In the genomic region with DNA sequence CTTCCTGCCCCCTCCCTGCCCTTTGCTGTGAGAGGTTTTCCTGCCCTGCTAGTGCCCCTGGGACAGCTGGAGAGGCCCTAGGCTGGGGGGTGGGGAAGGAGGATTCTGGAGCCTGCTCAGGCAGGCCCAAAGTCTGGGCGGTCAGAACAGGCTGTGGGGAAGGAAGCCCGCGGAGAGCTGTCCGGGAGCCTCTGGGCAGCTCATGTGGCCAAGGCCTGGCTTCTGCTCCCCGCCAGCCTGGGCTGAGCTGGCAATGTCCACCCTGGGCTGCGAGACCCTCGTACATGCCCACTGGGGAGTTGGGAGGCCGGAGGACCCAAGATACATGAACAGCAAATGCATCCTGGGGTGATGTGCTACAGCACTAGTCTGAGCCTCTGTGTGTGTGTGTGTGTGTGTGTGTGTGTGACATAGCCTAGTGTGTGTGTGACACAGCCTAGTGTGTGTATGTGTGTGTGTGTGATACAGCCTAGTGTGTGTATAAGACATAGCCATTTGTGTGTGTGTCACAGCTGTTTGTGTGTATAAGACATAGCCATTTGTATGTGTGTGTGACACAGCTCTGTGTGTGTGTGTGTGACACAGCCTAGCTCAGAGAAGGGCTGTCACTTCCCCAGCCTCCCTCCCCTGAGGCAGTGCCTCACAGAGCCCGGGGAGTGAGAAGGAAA, we compare ENCODE assay signal across 2 cellular contexts.
TF ChIP-seq lines count a peak whose summit lies in the region.

No MANE protein-coding gene starts in this region.

TF ChIP-seq in WTC11, 78 proteins besides CTCF, POLR2A, EP300 and RAD21 (continued from another document):
- TF ChIP-seq, protein P1, sequence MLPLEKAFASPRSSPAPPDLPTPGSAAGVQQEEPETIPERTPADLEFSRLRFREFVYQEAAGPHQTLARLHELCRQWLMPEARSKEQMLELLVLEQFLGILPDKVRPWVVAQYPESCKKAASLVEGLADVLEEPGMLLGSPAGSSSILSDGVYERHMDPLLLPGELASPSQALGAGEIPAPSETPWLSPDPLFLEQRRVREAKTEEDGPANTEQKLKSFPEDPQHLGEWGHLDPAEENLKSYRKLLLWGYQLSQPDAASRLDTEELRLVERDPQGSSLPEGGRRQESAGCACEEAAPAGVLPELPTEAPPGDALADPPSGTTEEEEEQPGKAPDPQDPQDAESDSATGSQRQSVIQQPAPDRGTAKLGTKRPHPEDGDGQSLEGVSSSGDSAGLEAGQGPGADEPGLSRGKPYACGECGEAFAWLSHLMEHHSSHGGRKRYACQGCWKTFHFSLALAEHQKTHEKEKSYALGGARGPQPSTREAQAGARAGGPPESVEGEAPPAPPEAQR (CRISPR knock-in tag; IDR thresholded peaks at IDR 0.05) = no peak
- TF ChIP-seq NR1H2 (CRISPR knock-in tag; IDR thresholded peaks at IDR 0.05) (no peak), SMAD3 (CRISPR knock-in tag; IDR thresholded peaks at IDR 0.05; ENCODE audit: borderline replicate concordance) (no peak), CREB1 (CRISPR knock-in tag; IDR thresholded peaks at IDR 0.05) (no peak), FOXJ3 (CRISPR knock-in tag; IDR thresholded peaks at IDR 0.05; ENCODE audit: borderline replicate concordance) (no peak), NFYB (CRISPR knock-in tag; conservative IDR thresholded peaks at IDR 0.05; ENCODE audit: low read depth) (no peak), ZNF416 (CRISPR knock-in tag; IDR thresholded peaks at IDR 0.05) (no peak), ZNF671 (CRISPR knock-in tag; IDR thresholded peaks at IDR 0.05) (no peak), NR3C1 (CRISPR knock-in tag; conservative IDR thresholded peaks at IDR 0.05; ENCODE audit: low read depth) (no peak), ZNF219 (CRISPR knock-in tag; IDR thresholded peaks at IDR 0.05; ENCODE audit: borderline replicate concordance) (no peak)
- TF ChIP-seq, protein P2, sequence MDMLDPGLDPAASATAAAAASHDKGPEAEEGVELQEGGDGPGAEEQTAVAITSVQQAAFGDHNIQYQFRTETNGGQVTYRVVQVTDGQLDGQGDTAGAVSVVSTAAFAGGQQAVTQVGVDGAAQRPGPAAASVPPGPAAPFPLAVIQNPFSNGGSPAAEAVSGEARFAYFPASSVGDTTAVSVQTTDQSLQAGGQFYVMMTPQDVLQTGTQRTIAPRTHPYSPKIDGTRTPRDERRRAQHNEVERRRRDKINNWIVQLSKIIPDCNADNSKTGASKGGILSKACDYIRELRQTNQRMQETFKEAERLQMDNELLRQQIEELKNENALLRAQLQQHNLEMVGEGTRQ (CRISPR knock-in tag; IDR thresholded peaks at IDR 0.05) = no peak
- TF ChIP-seq, protein P3, sequence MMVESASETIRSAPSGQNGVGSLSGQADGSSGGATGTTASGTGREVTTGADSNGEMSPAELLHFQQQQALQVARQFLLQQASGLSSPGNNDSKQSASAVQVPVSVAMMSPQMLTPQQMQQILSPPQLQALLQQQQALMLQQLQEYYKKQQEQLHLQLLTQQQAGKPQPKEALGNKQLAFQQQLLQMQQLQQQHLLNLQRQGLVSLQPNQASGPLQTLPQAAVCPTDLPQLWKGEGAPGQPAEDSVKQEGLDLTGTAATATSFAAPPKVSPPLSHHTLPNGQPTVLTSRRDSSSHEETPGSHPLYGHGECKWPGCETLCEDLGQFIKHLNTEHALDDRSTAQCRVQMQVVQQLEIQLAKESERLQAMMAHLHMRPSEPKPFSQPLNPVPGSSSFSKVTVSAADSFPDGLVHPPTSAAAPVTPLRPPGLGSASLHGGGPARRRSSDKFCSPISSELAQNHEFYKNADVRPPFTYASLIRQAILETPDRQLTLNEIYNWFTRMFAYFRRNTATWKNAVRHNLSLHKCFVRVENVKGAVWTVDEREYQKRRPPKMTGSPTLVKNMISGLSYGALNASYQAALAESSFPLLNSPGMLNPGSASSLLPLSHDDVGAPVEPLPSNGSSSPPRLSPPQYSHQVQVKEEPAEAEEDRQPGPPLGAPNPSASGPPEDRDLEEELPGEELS (CRISPR knock-in tag; IDR thresholded peaks at IDR 0.05) = no peak
- TF ChIP-seq, protein P4, sequence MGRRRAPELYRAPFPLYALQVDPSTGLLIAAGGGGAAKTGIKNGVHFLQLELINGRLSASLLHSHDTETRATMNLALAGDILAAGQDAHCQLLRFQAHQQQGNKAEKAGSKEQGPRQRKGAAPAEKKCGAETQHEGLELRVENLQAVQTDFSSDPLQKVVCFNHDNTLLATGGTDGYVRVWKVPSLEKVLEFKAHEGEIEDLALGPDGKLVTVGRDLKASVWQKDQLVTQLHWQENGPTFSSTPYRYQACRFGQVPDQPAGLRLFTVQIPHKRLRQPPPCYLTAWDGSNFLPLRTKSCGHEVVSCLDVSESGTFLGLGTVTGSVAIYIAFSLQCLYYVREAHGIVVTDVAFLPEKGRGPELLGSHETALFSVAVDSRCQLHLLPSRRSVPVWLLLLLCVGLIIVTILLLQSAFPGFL (CRISPR knock-in tag; IDR thresholded peaks at IDR 0.05; ENCODE audit: borderline replicate concordance) = no peak
- TF ChIP-seq, protein P5, sequence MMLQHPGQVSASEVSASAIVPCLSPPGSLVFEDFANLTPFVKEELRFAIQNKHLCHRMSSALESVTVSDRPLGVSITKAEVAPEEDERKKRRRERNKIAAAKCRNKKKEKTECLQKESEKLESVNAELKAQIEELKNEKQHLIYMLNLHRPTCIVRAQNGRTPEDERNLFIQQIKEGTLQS (CRISPR knock-in tag; conservative IDR thresholded peaks at IDR 0.05) = no peak

TF ChIP-seq in HepG2, 621 proteins besides CTCF, POLR2A, EP300 and RAD21 (continued from another document and continues in another):
- TF ChIP-seq, protein P6, sequence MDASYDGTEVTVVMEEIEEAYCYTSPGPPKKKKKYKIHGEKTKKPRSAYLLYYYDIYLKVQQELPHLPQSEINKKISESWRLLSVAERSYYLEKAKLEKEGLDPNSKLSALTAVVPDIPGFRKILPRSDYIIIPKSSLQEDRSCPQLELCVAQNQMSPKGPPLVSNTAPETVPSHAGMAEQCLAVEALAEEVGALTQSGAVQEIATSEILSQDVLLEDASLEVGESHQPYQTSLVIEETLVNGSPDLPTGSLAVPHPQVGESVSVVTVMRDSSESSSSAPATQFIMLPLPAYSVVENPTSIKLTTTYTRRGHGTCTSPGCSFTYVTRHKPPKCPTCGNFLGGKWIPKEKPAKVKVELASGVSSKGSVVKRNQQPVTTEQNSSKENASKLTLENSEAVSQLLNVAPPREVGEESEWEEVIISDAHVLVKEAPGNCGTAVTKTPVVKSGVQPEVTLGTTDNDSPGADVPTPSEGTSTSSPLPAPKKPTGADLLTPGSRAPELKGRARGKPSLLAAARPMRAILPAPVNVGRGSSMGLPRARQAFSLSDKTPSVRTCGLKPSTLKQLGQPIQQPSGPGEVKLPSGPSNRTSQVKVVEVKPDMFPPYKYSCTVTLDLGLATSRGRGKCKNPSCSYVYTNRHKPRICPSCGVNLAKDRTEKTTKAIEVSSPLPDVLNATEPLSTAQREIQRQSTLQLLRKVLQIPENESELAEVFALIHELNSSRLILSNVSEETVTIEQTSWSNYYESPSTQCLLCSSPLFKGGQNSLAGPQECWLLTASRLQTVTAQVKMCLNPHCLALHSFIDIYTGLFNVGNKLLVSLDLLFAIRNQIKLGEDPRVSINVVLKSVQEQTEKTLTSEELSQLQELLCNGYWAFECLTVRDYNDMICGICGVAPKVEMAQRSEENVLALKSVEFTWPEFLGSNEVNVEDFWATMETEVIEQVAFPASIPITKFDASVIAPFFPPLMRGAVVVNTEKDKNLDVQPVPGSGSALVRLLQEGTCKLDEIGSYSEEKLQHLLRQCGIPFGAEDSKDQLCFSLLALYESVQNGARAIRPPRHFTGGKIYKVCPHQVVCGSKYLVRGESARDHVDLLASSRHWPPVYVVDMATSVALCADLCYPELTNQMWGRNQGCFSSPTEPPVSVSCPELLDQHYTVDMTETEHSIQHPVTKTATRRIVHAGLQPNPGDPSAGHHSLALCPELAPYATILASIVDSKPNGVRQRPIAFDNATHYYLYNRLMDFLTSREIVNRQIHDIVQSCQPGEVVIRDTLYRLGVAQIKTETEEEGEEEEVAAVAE (CRISPR knock-in tag; IDR thresholded peaks at IDR 0.05; ENCODE audit: borderline replicate concordance) = no peak
- TF ChIP-seq, protein P7, sequence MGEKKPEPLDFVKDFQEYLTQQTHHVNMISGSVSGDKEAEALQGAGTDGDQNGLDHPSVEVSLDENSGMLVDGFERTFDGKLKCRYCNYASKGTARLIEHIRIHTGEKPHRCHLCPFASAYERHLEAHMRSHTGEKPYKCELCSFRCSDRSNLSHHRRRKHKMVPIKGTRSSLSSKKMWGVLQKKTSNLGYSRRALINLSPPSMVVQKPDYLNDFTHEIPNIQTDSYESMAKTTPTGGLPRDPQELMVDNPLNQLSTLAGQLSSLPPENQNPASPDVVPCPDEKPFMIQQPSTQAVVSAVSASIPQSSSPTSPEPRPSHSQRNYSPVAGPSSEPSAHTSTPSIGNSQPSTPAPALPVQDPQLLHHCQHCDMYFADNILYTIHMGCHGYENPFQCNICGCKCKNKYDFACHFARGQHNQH (CRISPR knock-in tag; IDR thresholded peaks at IDR 0.05) = no peak
- TF ChIP-seq, protein P8, sequence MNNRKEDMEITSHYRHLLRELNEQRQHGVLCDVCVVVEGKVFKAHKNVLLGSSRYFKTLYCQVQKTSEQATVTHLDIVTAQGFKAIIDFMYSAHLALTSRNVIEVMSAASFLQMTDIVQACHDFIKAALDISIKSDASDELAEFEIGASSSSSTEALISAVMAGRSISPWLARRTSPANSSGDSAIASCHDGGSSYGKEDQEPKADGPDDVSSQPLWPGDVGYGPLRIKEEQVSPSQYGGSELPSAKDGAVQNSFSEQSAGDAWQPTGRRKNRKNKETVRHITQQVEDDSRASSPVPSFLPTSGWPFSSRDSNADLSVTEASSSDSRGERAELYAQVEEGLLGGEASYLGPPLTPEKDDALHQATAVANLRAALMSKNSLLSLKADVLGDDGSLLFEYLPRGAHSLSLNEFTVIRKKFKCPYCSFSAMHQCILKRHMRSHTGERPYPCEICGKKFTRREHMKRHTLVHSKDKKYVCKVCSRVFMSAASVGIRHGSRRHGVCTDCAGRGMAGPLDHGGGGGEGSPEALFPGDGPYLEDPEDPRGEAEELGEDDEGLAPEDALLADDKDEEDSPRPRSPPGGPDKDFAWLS (CRISPR knock-in tag; IDR thresholded peaks at IDR 0.05; ENCODE audit: borderline replicate concordance) = 0 out of 2 replicates have a peak, but pooled peaks have one; percentile 30
- TF ChIP-seq ZNF333 (CRISPR knock-in tag; IDR thresholded peaks at IDR 0.05; ENCODE audit: borderline replicate concordance) (0 out of 2 replicates have a peak, but pooled peaks have one; percentile 3), PLRG1 (conservative IDR thresholded peaks at IDR 0.05) (no peak), ZNF615 (CRISPR knock-in tag; IDR thresholded peaks at IDR 0.05; ENCODE audit: borderline replicate concordance) (no peak), MEIS1 (CRISPR knock-in tag; IDR thresholded peaks at IDR 0.05; ENCODE audit: borderline replicate concordance) (peak; percentile 51; the same call in 1 of the 2 replicates), ZNF746 (CRISPR knock-in tag; IDR thresholded peaks at IDR 0.05) (no peak), FOXK2 (IDR thresholded peaks at IDR 0.05) (no peak), ZBTB1 (CRISPR knock-in tag; IDR thresholded peaks at IDR 0.05; ENCODE audit: borderline replicate concordance) (no peak), KMT2B (CRISPR knock-in tag; IDR thresholded peaks at IDR 0.05) (no peak), IKZF1 (IDR thresholded peaks at IDR 0.05) (no peak), NONO (IDR thresholded peaks at IDR 0.05) (no peak), NONO (CRISPR knock-in tag; conservative IDR thresholded peaks at IDR 0.05) (0 out of 2 replicates have a peak, but pooled peaks have one; percentile 44), STAG1 (CRISPR knock-in tag; IDR thresholded peaks at IDR 0.05) (no peak), NFRKB (IDR thresholded peaks at IDR 0.05) (no peak), HOXA9 (CRISPR knock-in tag; IDR thresholded peaks at IDR 0.05; ENCODE audit: borderline replicate concordance) (0 out of 2 replicates have a peak, but pooled peaks have one; percentile 14), MTA1 (CRISPR knock-in tag; IDR thresholded peaks at IDR 0.05; ENCODE audit: borderline replicate concordance) (0 out of 2 replicates have a peak, but pooled peaks have one; percentile 27)
- TF ChIP-seq, protein P9, sequence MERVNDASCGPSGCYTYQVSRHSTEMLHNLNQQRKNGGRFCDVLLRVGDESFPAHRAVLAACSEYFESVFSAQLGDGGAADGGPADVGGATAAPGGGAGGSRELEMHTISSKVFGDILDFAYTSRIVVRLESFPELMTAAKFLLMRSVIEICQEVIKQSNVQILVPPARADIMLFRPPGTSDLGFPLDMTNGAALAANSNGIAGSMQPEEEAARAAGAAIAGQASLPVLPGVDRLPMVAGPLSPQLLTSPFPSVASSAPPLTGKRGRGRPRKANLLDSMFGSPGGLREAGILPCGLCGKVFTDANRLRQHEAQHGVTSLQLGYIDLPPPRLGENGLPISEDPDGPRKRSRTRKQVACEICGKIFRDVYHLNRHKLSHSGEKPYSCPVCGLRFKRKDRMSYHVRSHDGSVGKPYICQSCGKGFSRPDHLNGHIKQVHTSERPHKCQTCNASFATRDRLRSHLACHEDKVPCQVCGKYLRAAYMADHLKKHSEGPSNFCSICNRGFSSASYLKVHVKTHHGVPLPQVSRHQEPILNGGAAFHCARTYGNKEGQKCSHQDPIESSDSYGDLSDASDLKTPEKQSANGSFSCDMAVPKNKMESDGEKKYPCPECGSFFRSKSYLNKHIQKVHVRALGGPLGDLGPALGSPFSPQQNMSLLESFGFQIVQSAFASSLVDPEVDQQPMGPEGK (CRISPR knock-in tag; IDR thresholded peaks at IDR 0.05) = peak; percentile 17; the same call in 1 of the 2 replicates
- TF ChIP-seq, protein P5 (CRISPR knock-in tag; IDR thresholded peaks at IDR 0.05) = no peak
- TF ChIP-seq, protein P10, sequence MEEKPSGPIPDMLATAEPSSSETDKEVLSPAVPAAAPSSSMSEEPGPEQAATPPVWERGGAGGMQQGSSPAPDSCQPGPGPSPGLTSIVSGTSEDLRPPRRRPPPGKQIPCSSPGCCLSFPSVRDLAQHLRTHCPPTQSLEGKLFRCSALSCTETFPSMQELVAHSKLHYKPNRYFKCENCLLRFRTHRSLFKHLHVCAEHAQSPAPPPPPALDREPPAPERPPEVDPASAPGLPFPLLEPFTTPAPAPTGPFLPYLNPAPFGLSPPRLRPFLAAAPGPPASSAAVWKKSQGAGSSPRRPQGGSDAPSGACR (CRISPR knock-in tag; IDR thresholded peaks at IDR 0.05) = no peak
- TF ChIP-seq, protein P11, sequence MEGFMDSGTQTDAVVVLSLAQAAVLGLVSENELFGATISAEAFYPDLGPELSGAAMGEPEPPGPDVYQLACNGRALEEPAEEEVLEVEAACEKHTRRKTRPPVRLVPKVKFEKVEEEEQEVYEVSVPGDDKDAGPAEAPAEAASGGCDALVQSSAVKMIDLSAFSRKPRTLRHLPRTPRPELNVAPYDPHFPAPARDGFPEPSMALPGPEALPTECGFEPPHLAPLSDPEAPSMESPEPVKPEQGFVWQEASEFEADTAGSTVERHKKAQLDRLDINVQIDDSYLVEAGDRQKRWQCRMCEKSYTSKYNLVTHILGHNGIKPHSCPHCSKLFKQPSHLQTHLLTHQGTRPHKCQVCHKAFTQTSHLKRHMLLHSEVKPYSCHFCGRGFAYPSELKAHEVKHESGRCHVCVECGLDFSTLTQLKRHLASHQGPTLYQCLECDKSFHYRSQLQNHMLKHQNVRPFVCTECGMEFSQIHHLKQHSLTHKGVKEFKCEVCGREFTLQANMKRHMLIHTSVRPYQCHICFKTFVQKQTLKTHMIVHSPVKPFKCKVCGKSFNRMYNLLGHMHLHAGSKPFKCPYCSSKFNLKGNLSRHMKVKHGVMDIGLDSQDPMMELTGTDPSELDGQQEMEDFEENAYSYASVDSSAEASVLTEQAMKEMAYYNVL (CRISPR knock-in tag; IDR thresholded peaks at IDR 0.05; ENCODE audit: borderline replicate concordance) = 0 out of 2 replicates have a peak, but pooled peaks have one; percentile 12
